8 cellular contexts compared by ENCODE assay signal in the genomic region with DNA sequence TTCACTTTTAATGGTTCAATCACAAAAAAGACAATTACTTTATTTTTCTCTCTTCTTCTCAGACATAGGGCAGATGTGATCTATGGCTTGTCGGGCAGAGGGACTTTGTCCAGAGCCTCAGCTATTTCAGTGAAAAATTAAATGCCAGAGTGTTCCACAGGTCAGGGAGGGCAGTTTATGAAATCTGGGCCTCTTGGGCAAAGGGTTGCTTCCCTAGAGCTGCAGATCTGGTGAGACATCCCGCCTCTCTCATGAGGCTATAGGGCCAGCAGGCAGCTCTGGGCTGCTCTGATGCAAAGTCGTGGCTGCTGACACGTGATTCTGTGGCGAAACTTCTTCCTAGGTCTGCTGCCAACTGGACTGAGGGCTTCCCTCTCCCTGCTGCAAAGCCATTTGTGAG. TPM values are rescaled to one million over a fixed set of nuclear protein-coding genes. Genes with fewer than 3 reads are reported as not detected.
DNase-seq lines count a peak whose midpoint lies in the region; ATAC-seq and TF ChIP-seq lines count a peak whose summit lies in the region.

No MANE protein-coding gene starts in this region.

- no peaks in the 10 kb centered on the region for H3K9me3 ChIP-seq in GM23248 (ENCODE audit: low read depth)
- no peaks in the 10 kb centered on the region for H3K9me3 ChIP-seq in heart right ventricle
- no peaks in the 10 kb centered on the region for H3K9me3 ChIP-seq in skeletal muscle tissue (ENCODE audit: control insufficient read depth in 3 of 3, low read length in 3 of 3)

- H3K4me1 Mint-ChIP-seq in WTC11: peaks cover 25% of the 10 kb centered on the region

- TF ChIP-seq CTCF in WTC11 (IDR thresholded peaks at IDR 0.05) (no peak), heart right ventricle (IDR thresholded peaks at IDR 0.05) (no peak)

- H3K9ac ChIP-seq in GM23248 (no peak overlapping the region), skeletal muscle tissue (ENCODE audit: low read depth in 1 of 3, low read length in 3 of 3) (no peak overlapping the region)

- WGBS in GM23248 (ENCODE audit: low coverage in 1 of 2, low lambda C conversion rate in 2 of 2, missing lambda C conversion rate in 2 of 2), 2 experiments: 37 to 56% methylated on average over 4 to 5 of the region's 5 CpGs
- 71 to 81% methylated on average over 5 of the region's 5 CpGs for WGBS in heart right ventricle, 2 donors

- peaks cover 17% of the 10 kb centered on the region for H3K27me3 Mint-ChIP-seq in WTC11 (ENCODE audit: low read depth)

- CTCF ChIA-PET in WTC11 (lab: Charles Lee): no interaction called here

- no peak overlapping the region for H3K27ac ChIP-seq in GM23248
- H3K27ac ChIP-seq in heart right ventricle: peak overlapping the region in 3 of 10 donors; percentile 8 to 75 (median 9)
- H3K27ac ChIP-seq in skeletal muscle tissue (ENCODE audit: low read depth, low read length): peak overlapping the region; percentile 36

- peaks cover 10% of the 10 kb centered on the region for H3K9me3 Mint-ChIP-seq in WTC11

- no peaks in the 10 kb centered on the region for H4K20me1 ChIP-seq in GM23248 (ENCODE audit: insufficient read depth)

- no peak for ATAC-seq in WTC11
- peak; percentile 40 to 78 (median 60) for ATAC-seq in heart right ventricle
- ATAC-seq in GM21576 (IDR thresholded peaks at IDR 0.05; ENCODE audit: unreplicated experiment): no peak

- H3K4me1 ChIP-seq in GM23248 (ENCODE audit: insufficient read depth) (no peaks in the 10 kb centered on the region), heart right ventricle (peaks cover 0 to 77% (median 18%) of the 10 kb centered on the region in 9 donors), skeletal muscle tissue (ENCODE audit: control insufficient read depth in 3 of 3, insufficient read depth in 3 of 3, low read length in 3 of 3) (peaks cover 6 to 39% (median 30%) of the 10 kb centered on the region in 3 donors)

- H3F3A ChIP-seq in GM23248 (ENCODE audit: insufficient read depth): no peaks in the 10 kb centered on the region

- no peak overlapping the region for H2AFZ ChIP-seq in GM23248

- intact Hi-C loops in heart right ventricle (cut with DNase I): loop anchor here in 1 of 10 donors (10.0 kb wide), 1 partner anchor 129 kb away; no protein-coding TSS in a partner anchor

- H3K36me3 ChIP-seq in GM23248 (ENCODE audit: low read depth) (no peaks in the 10 kb centered on the region), heart right ventricle (no peaks in the 10 kb centered on the region), skeletal muscle tissue (ENCODE audit: control insufficient read depth in 3 of 3, insufficient read depth in 3 of 3, low read length in 3 of 3) (no peaks in the 10 kb centered on the region)

- no peaks in the 10 kb centered on the region for H3K36me3 Mint-ChIP-seq in WTC11

- DNase-seq in GM23248: peak; percentile 72
- no peak for DNase-seq in WTC11 (ENCODE audit: low spot score)
- DNase-seq in heart right ventricle: peak; percentile 38 to 59
- no peak for DNase-seq in NCI-H69 (lab: John Stamatoyannopoulos, UW)
- no peak for DNase-seq in stimulated activated CD4-positive, alpha-beta T cell treated with anti-CD3 and anti-CD28 coated beads, Interleukin-2, amount 100 ng/mL, for 24 hours
- DNase-seq in germinal center (ENCODE audit: low spot score): no peak

- H3K4me2 ChIP-seq in GM23248 (ENCODE audit: unreplicated experiment): no peak overlapping the region

- H3K4me3 Mint-ChIP-seq in WTC11: no peak overlapping the region

- H3K27me3 ChIP-seq in GM23248 (replicated peaks; ENCODE audit: insufficient read depth): no peaks in the 10 kb centered on the region
- H3K27me3 ChIP-seq in heart right ventricle: peaks cover 0 to 4% (median 0%) of the 10 kb centered on the region in 7 donors
- no peaks in the 10 kb centered on the region for H3K27me3 ChIP-seq in skeletal muscle tissue (ENCODE audit: control insufficient read depth in 3 of 3, insufficient read depth in 3 of 3, low read length in 3 of 3)

- POLR2A ChIA-PET in WTC11 (lab: Charles Lee): no interaction called here

- no peaks in the 10 kb centered on the region for H3K79me2 ChIP-seq in GM23248 (ENCODE audit: insufficient read depth)

- H3K4me3 ChIP-seq in GM23248 (no peak overlapping the region), heart right ventricle (no peak overlapping the region), skeletal muscle tissue (ENCODE audit: low read length in 3 of 3) (no peak overlapping the region)

- in situ Hi-C loops in GM23248 (cut with MboI): no loop called here

- H3K9me2 ChIP-seq in GM23248 (ENCODE audit: insufficient read depth): no peaks in the 10 kb centered on the region

- H3K27ac Mint-ChIP-seq in WTC11: no peak overlapping the region

TF ChIP-seq in WTC11, 78 proteins besides CTCF, POLR2A, EP300 and RAD21:
- TF ChIP-seq TP53 (CRISPR knock-in tag; IDR thresholded peaks at IDR 0.05) (no peak), GABPB1 (CRISPR knock-in tag; IDR thresholded peaks at IDR 0.05) (peak; percentile 31; the same call in 1 of the 2 replicates)

RNA-seq across cellular contexts. Expression of a gene that starts 6.0 kb away (rescaled TPM):
- 0.11 and 0.76 TPM in 2 replicates for total RNA-seq in GM23248 (2014; rRNA removed; shearing (Covaris generic))
- polyA plus RNA-seq in GM23248 (2016; fragmentation: Nextera tagmentation; extraction: Ambion mirVana) (0.20 and 0.53 TPM in 2 replicates), heart right ventricle (1 to 10 TPM; 2.6 to 6.1 TPM)
- total RNA-seq in WTC11 (2021) (10.4 to 12.2 TPM (median 10.8 TPM) in 3 replicates), heart right ventricle (10 to 100 TPM in 2 of 10 donors, 1 to 10 TPM in 8; 3.7 to 14.5 (median 5.9) TPM), skeletal muscle tissue (2.1 TPM)

Comparison
In these comparisons a context has a peak if more than half of its experiments do, and no peak if none do; other contexts are left out.
1. DNase-seq: peak in GM23248 (single experiment) and heart right ventricle (2 of 2); none in WTC11 (single experiment), NCI-H69 (single experiment), stimulated activated CD4-positive, alpha-beta T cell treated with anti-CD3 and anti-CD28 coated beads, Interleukin-2, amount 100 ng/mL, for 24 hours (0 of 2) and germinal center (single experiment).
2. ATAC-seq: peak in heart right ventricle (8 of 8); none in WTC11 (single experiment) and GM21576 (single experiment).